8 cellular contexts compared by ENCODE assay signal in the genomic region with DNA sequence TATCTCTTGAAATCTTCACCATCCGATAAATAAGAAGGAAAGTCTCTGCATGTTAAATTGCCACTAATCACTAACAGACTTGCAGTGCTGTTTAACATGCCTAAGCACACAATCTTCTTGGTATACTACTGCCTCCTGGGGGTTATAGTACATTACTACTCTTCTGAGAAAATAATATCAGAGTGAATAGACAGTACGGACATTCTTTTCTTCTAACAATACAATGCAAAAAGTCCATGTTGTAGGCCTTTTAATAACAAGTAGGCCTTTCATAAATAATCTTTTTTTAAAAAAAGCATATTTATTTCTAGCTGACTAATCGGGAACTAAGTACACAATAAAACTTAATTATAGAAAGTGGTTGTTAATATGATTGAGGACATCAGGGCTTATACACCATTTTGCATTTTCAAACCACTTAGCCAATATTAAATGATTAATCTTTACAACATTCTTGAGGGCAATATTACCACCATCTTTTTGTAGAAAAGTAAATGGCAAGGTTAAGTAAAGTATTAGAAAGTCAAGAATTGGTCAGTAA.
DNase-seq lines count a peak whose midpoint lies in the region; ATAC-seq, FAIRE-seq and TF ChIP-seq lines count a peak whose summit lies in the region.

No MANE protein-coding gene starts in this region.

- TF ChIP-seq CTCF in endodermal cell (conservative IDR thresholded peaks at IDR 0.05) (peak; percentile 91), mesothelial cell of epicardium (IDR thresholded peaks at IDR 0.05; ENCODE audit: unreplicated experiment) (peak; percentile 80)

- H3K4me1 ChIP-seq in endodermal cell (ENCODE audit: control insufficient read depth, insufficient read depth, low read length), result no peaks in the 10 kb centered on the region

- no peaks in the 10 kb centered on the region for H3K9me3 ChIP-seq in endodermal cell (ENCODE audit: control insufficient read depth, low read length)

- H3K27ac Mint-ChIP-seq in endodermal cell, result no peak overlapping the region
- no peak overlapping the region for H3K27ac Mint-ChIP-seq in mesothelial cell of epicardium
- H3K27ac Mint-ChIP-seq in activated naive CD4-positive, alpha-beta T cell treated with anti-CD3 and anti-CD28 coated beads for 36 hours, result no peak overlapping the region

- H3K4me1 Mint-ChIP-seq in endodermal cell, result no peaks in the 10 kb centered on the region
- peaks cover 23% of the 10 kb centered on the region for H3K4me1 Mint-ChIP-seq in mesothelial cell of epicardium
- H3K4me1 Mint-ChIP-seq in activated naive CD4-positive, alpha-beta T cell treated with anti-CD3 and anti-CD28 coated beads for 36 hours (ENCODE audit: low read depth), result no peaks in the 10 kb centered on the region

- no peak overlapping the region for H3K27ac ChIP-seq in endodermal cell (ENCODE audit: low read depth, low read length)

- no peaks in the 10 kb centered on the region for H3K9me3 Mint-ChIP-seq in endodermal cell
- H3K9me3 Mint-ChIP-seq in mesothelial cell of epicardium, result no peaks in the 10 kb centered on the region
- no peaks in the 10 kb centered on the region for H3K9me3 Mint-ChIP-seq in activated naive CD4-positive, alpha-beta T cell treated with anti-CD3 and anti-CD28 coated beads for 36 hours

- no peak overlapping the region for H3K9ac ChIP-seq in endodermal cell (ENCODE audit: extremely low read depth, low read length, poor library complexity, severe bottlenecking)

- intact Hi-C loops in activated naive CD4-positive, alpha-beta T cell treated with anti-CD3 and anti-CD28 coated beads for 36 hours (cut with micrococcal nuclease), result loop anchor here (1.0 to 5.0 kb wide), 3 partner anchors 153 to 575 kb away; no protein-coding TSS in a partner anchor

- WGBS in endodermal cell (ENCODE audit: insufficient coverage in 1 of 2, insufficient read length in 1 of 2), 2 experiments, result 61% methylated on average over 2 of the region's 3 CpGs; no CpG with 5 or more reads in 1 of the 2 experiments

- H3K4me3 Mint-ChIP-seq in endodermal cell (no peak overlapping the region), mesothelial cell of epicardium (no peak overlapping the region)
- no peak overlapping the region for H3K4me3 Mint-ChIP-seq in activated naive CD4-positive, alpha-beta T cell treated with anti-CD3 and anti-CD28 coated beads for 36 hours

- H3K36me3 ChIP-seq in endodermal cell (ENCODE audit: control insufficient read depth, insufficient read depth, low read length), result no peaks in the 10 kb centered on the region

- FAIRE-seq in RCC 7860 (lab: Jason Lieb, UNC), result peak; percentile 78

- DNase-seq in EL (peak; percentile 58), LoVo (ENCODE audit: low spot score) (peak; percentile 53), RCC 7860 (ENCODE audit: low spot score) (peak; percentile 45), endodermal cell (no peak), mesothelial cell of epicardium (ENCODE audit: low spot score in 2 of 2, unreplicated experiment in 2 of 2) (no peak)
- DNase-seq in activated naive CD4-positive, alpha-beta T cell treated with anti-CD3 and anti-CD28 coated beads for 36 hours, result no peak

- H3K4me3 ChIP-seq in endodermal cell (ENCODE audit: low read length), result no peak overlapping the region

- H3K27me3 Mint-ChIP-seq in endodermal cell (ENCODE audit: insufficient read depth) (no peaks in the 10 kb centered on the region), mesothelial cell of epicardium (ENCODE audit: low read depth) (no peaks in the 10 kb centered on the region)
- peaks cover 4% of the 10 kb centered on the region for H3K27me3 Mint-ChIP-seq in activated naive CD4-positive, alpha-beta T cell treated with anti-CD3 and anti-CD28 coated beads for 36 hours (ENCODE audit: low read depth)

- H3K27me3 ChIP-seq in endodermal cell (ENCODE audit: control insufficient read depth, insufficient read depth, low read length, poor library complexity, severe bottlenecking), result no peaks in the 10 kb centered on the region

- CTCF ChIA-PET in activated naive CD4-positive, alpha-beta T cell treated with anti-CD3 and anti-CD28 coated beads for 36 hours (lab: Charles Lee), result interaction anchor here (0.6 to 2.3 kb wide), 5 partner anchors 160 to 744 kb away, joined by 3 to 5 read pairs (median 3); no protein-coding TSS in a partner anchor

- ATAC-seq in HG03378 (IDR thresholded peaks at IDR 0.05; ENCODE audit: unreplicated experiment) (no peak), HG03565 (IDR thresholded peaks at IDR 0.05; ENCODE audit: unreplicated experiment) (no peak)

- H3K36me3 Mint-ChIP-seq in endodermal cell (ENCODE audit: low read depth) (no peaks in the 10 kb centered on the region), mesothelial cell of epicardium (no peaks in the 10 kb centered on the region)
- H3K36me3 Mint-ChIP-seq in activated naive CD4-positive, alpha-beta T cell treated with anti-CD3 and anti-CD28 coated beads for 36 hours (ENCODE audit: low read depth), result no peaks in the 10 kb centered on the region

Comparison
In these comparisons a context has a peak if more than half of its experiments do, and no peak if none do; other contexts are left out.
1. DNase-seq: peak in EL (single experiment), LoVo (single experiment) and RCC 7860 (single experiment); none in endodermal cell (single experiment), mesothelial cell of epicardium (0 of 2) and activated naive CD4-positive, alpha-beta T cell treated with anti-CD3 and anti-CD28 coated beads for 36 hours (single experiment).